Comparison of ENCODE assay signal across 8 cellular contexts in the genomic region with DNA sequence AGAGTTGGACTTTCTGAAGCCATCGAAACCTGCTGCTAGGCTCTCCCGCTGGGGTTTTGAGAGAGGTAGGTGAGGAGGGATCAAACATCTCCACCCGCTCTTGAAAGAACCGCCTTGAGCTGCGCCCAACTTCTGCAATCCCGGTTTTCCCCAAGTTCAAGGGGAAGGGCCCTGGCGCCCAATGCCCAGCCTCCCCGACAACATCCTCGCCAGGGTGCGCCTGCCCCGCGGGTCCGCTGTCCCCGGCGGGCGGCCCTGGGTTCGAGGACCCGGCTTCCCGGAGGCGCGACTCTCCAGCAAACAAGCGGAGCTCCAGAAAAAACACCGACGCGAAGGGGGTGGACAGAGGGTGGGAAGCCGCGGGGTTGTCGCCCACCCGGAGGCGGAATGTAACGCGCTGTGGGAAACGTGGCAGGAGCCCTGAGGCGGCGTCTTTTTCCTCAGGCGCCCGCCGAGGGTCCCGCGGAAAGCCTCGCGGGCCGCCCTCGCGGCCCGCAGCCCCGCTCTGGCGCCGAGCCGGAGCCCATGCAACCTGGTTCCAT. TPM values are rescaled to one million over a fixed set of nuclear protein-coding genes. Genes with fewer than 3 reads are reported as not detected.
A peak's percentile ranks its signal among the peaks of the same experiment; 100 is the strongest.
DNase-seq lines count a peak whose midpoint lies in the region; ATAC-seq and TF ChIP-seq lines count a peak whose summit lies in the region.

No MANE protein-coding gene starts in this region.

- H3K27me3 ChIP-seq in BJ (ENCODE audit: control insufficient read depth, insufficient read depth, low read length): no peaks in the 10 kb centered on the region

- peaks cover 34% of the 10 kb centered on the region for H3K36me3 Mint-ChIP-seq in activated CD4-positive, alpha-beta T cell treated with anti-CD3 and anti-CD28 coated beads, Interleukin-2, amount 10 ng/mL, durations not matched to agents 24 days and 14 days (ENCODE audit: low read depth)
- H3K36me3 Mint-ChIP-seq in endothelial cell (ENCODE audit: low read depth, unreplicated experiment) (peaks cover 10% of the 10 kb centered on the region), mesothelial cell of epicardium (peaks cover 11% of the 10 kb centered on the region)

- no peak for TF ChIP-seq CTCF in BJ (IDR thresholded peaks at IDR 0.05; ENCODE audit: insufficient read depth, low read depth, low read length)
- no peak for TF ChIP-seq CTCF in endothelial cell (IDR thresholded peaks at IDR 0.05; ENCODE audit: unreplicated experiment)
- no peak for TF ChIP-seq CTCF in mesothelial cell of epicardium (IDR thresholded peaks at IDR 0.05; ENCODE audit: unreplicated experiment)

- H3K9me3 Mint-ChIP-seq in activated CD4-positive, alpha-beta T cell treated with anti-CD3 and anti-CD28 coated beads, Interleukin-2, amount 10 ng/mL, durations not matched to agents 24 days and 14 days: no peaks in the 10 kb centered on the region
- H3K9me3 Mint-ChIP-seq in endothelial cell (ENCODE audit: unreplicated experiment) (no peaks in the 10 kb centered on the region), mesothelial cell of epicardium (no peaks in the 10 kb centered on the region)

- H3K27me3 Mint-ChIP-seq in activated CD4-positive, alpha-beta T cell treated with anti-CD3 and anti-CD28 coated beads, Interleukin-2, amount 10 ng/mL, durations not matched to agents 24 days and 14 days: no peaks in the 10 kb centered on the region
- H3K27me3 Mint-ChIP-seq in endothelial cell (ENCODE audit: unreplicated experiment) (peaks cover 9% of the 10 kb centered on the region), mesothelial cell of epicardium (ENCODE audit: low read depth) (no peaks in the 10 kb centered on the region)

- H3K36me3 ChIP-seq in BJ (ENCODE audit: control insufficient read depth, insufficient read depth, low read length): no peaks in the 10 kb centered on the region

- peak overlapping the region; percentile 84 for H3K4me3 Mint-ChIP-seq in activated CD4-positive, alpha-beta T cell treated with anti-CD3 and anti-CD28 coated beads, Interleukin-2, amount 10 ng/mL, durations not matched to agents 24 days and 14 days
- H3K4me3 Mint-ChIP-seq in endothelial cell (ENCODE audit: unreplicated experiment) (peak overlapping the region; percentile 97), mesothelial cell of epicardium (peak overlapping the region; percentile 90)

- ATAC-seq in GM19455 (IDR thresholded peaks at IDR 0.05; ENCODE audit: unreplicated experiment): peak; percentile 20

- DNase-seq in BJ (ENCODE audit: low read depth): no peak
- peak; percentile 27 for DNase-seq in HPDE6-E6E7 (ENCODE audit: extremely low spot score)
- peak; percentile 77 for DNase-seq in activated CD4-positive, alpha-beta T cell treated with anti-CD3 and anti-CD28 coated beads, Interleukin-2, amount 10 ng/mL, durations not matched to agents 24 days and 14 days
- DNase-seq in endothelial cell (ENCODE audit: low spot score): peak; percentile 30
- peak; percentile 22 to 54 for DNase-seq in mesothelial cell of epicardium (ENCODE audit: low spot score in 2 of 2, unreplicated experiment in 2 of 2)
- DNase-seq in stimulated activated naive CD4-positive, alpha-beta T cell (lab: John Stamatoyannopoulos, UW): peak in 4 of 6 experiments; percentile 26 to 57 (median 31)
- DNase-seq in NCI-H2081 treated with DMSO at 0.1 percent for 48 hours (lab: John Stamatoyannopoulos, UW): no peak

- CTCF ChIA-PET in BJ (lab: Yijun Ruan, JAX): interaction anchor here (0.6 kb wide), 1 partner anchor 652 kb away, joined by 3 read pairs; no protein-coding TSS in a partner anchor

- H3K27ac Mint-ChIP-seq in activated CD4-positive, alpha-beta T cell treated with anti-CD3 and anti-CD28 coated beads, Interleukin-2, amount 10 ng/mL, durations not matched to agents 24 days and 14 days: peak overlapping the region; percentile 96
- peak overlapping the region; percentile 84 for H3K27ac Mint-ChIP-seq in endothelial cell (ENCODE audit: unreplicated experiment)
- H3K27ac Mint-ChIP-seq in mesothelial cell of epicardium: peak overlapping the region; percentile 100

- H3K4me3 ChIP-seq in BJ (ENCODE audit: low read depth, low read length): peak overlapping the region; percentile 95

- intact Hi-C loops in activated CD4-positive, alpha-beta T cell treated with anti-CD3 and anti-CD28 coated beads, Interleukin-2, amount 10 ng/mL, durations not matched to agents 24 days and 14 days (cut with micrococcal nuclease): loop anchor here (1.0 to 5.0 kb wide), 3 partner anchors 120 to 1880 kb away; partner anchors contain the start of gene C21orf91

- H3K4me1 Mint-ChIP-seq in activated CD4-positive, alpha-beta T cell treated with anti-CD3 and anti-CD28 coated beads, Interleukin-2, amount 10 ng/mL, durations not matched to agents 24 days and 14 days: peaks cover 50% of the 10 kb centered on the region
- H3K4me1 Mint-ChIP-seq in endothelial cell (ENCODE audit: unreplicated experiment): peaks cover 12% of the 10 kb centered on the region
- peaks cover 36% of the 10 kb centered on the region for H3K4me1 Mint-ChIP-seq in mesothelial cell of epicardium

- POLR2A ChIA-PET in BJ (lab: Charles Lee): no interaction called here

RNA-seq across cellular contexts. Expression of gene BTG3, which starts 0.6 kb away (rescaled TPM):
- 23.6 and 38.9 TPM in 2 replicates for polyA plus RNA-seq in BJ (2011; rRNA removed)
- polyA minus RNA-seq in BJ (2011; rRNA and poly(A)+ RNA removed): 3.1 and 7.9 TPM in 2 replicates
- 74.4 and 80.5 TPM in 2 replicates for total RNA-seq in activated CD4-positive, alpha-beta T cell treated with anti-CD3 and anti-CD28 coated beads, Interleukin-2, amount 10 ng/mL, durations not matched to agents 24 days and 14 days
- total RNA-seq in endothelial cell (ENCODE audit: unreplicated experiment): 18.5 TPM
- total RNA-seq in mesothelial cell of epicardium: 38.5 to 41.1 TPM (median 38.5 TPM) in 3 replicates

Comparison
In these comparisons a context has a peak if more than half of its experiments do, and no peak if none do; other contexts are left out.
1. DNase-seq: peak in HPDE6-E6E7 (single experiment), activated CD4-positive, alpha-beta T cell treated with anti-CD3 and anti-CD28 coated beads, Interleukin-2, amount 10 ng/mL, durations not matched to agents 24 days and 14 days (single experiment), endothelial cell (single experiment), mesothelial cell of epicardium (2 of 2) and stimulated activated naive CD4-positive, alpha-beta T cell (4 of 6); none in BJ (single experiment) and NCI-H2081 treated with DMSO at 0.1 percent for 48 hours (single experiment).
2. Peak in every context shown above with its lines, with median percentiles within 50 percentile points of each other: H3K27ac Mint-ChIP-seq and H3K4me3 Mint-ChIP-seq.